In genomic region chr11:112837162-112837826, GRCh38 we compare ENCODE assay signal across 10 cellular contexts.
DNase-seq lines count a peak whose midpoint lies in the region; ATAC-seq and TF ChIP-seq lines count a peak whose summit lies in the region.
"Had no signal": no experiment of that assay in that cellular context is flagged by ENCODE, and none has a peak within 500 bp of the region (broad histone marks: within the 10 kb centered on the region; RNA-seq: fewer than 3 reads in every experiment).

No MANE protein-coding gene starts in this region.

- POLR2A ChIA-PET in HEK293T (lab: Yijun Ruan, JAX) = no interaction called here

- CTCF ChIA-PET in HEK293T (lab: Yijun Ruan, JAX) = interaction anchor here (0.5 to 0.6 kb wide), 3 partner anchors 20 to 278 kb away, joined by 3 read pairs; no protein-coding TSS in a partner anchor

- no peak for ATAC-seq in GM21717 (IDR thresholded peaks at IDR 0.05; ENCODE audit: unreplicated experiment)

- peak; percentile 87 for DNase-seq in DMS53 (lab: John Stamatoyannopoulos, UW)
- peak; percentile 1 for DNase-seq in NAMALWA (ENCODE audit: low spot score)
- peak; percentile 10 for DNase-seq in amniotic epithelial cell (ENCODE audit: low read depth)
- peak; percentile 58 for DNase-seq in left kidney (ENCODE audit: low read depth, low spot score)
- DNase-seq in RKO (ENCODE audit: low spot score) = no peak
- DNase-seq in CD1c-positive myeloid dendritic cell (ENCODE audit: extremely low spot score) = no peak
- no peak for DNase-seq in HEK293T (ENCODE audit: extremely low spot score)
- DNase-seq: activated naive CD4-positive, alpha-beta T cell treated with anti-CD3 and anti-CD28 coated beads, Interleukin-2, amount 50 U/mL, for 16 hours; foreskin melanocyte had no signal

TF ChIP-seq in HEK293T, 16 proteins besides CTCF, POLR2A, EP300 and RAD21:
- TF ChIP-seq FOXK2 (IDR thresholded peaks at IDR 0.05) (no peak), ZNF384 (IDR thresholded peaks at IDR 0.05) (no peak), SUZ12 (IDR thresholded peaks at IDR 0.05) (no peak), ELF4 (IDR thresholded peaks at IDR 0.05) (no peak), FOXA1 (IDR thresholded peaks at IDR 0.05) (no peak), FOXM1 (IDR thresholded peaks at IDR 0.05; ENCODE audit: borderline replicate concordance) (no peak), SP1 (IDR thresholded peaks at IDR 0.05) (no peak), PKNOX1 (IDR thresholded peaks at IDR 0.05) (no peak), L3MBTL2 (conservative IDR thresholded peaks at IDR 0.05) (no peak), HDGF (IDR thresholded peaks at IDR 0.05; ENCODE audit: borderline replicate concordance) (no peak), CTBP1 (IDR thresholded peaks at IDR 0.05; ENCODE audit: borderline replicate concordance) (no peak), LEF1 (IDR thresholded peaks at IDR 0.05; ENCODE audit: borderline replicate concordance) (no peak), TARDBP (IDR thresholded peaks at IDR 0.05) (no peak), NFRKB (IDR thresholded peaks at IDR 0.05) (no peak), BHLHE40 (IDR thresholded peaks at IDR 0.05; ENCODE audit: borderline replicate concordance) (no peak), ARNT (IDR thresholded peaks at IDR 0.05) (no peak)

Comparison
In these comparisons a context has a peak if more than half of its experiments do, and no peak if none do; other contexts are left out.
1. DNase-seq: peak in DMS53 (single experiment), NAMALWA (single experiment), amniotic epithelial cell (single experiment) and left kidney (single experiment); none in RKO (single experiment), CD1c-positive myeloid dendritic cell (single experiment) and HEK293T (single experiment).